8 cellular contexts compared by ENCODE assay signal in genomic region chr7:151168022-151168786, GRCh38. TPM values are rescaled to one million over a fixed set of nuclear protein-coding genes. Genes with fewer than 3 reads are reported as not detected.
A peak's percentile ranks its signal among the peaks of the same experiment; 100 is the strongest.
DNase-seq lines count a peak whose midpoint lies in the region; ATAC-seq and TF ChIP-seq lines count a peak whose summit lies in the region.

No MANE protein-coding gene starts in this region.

- peak; percentile 74 for TF ChIP-seq CTCF in SK-N-SH (IDR thresholded peaks at IDR 0.05)

- 4% methylated on average over 21 of the region's 51 CpGs for WGBS in SK-N-SH (ENCODE audit: low lambda C conversion rate)

- H3K27ac Mint-ChIP-seq in activated naive CD8-positive, alpha-beta T cell treated with anti-CD3 and anti-CD28 coated beads, Interleukin-2, amount 50 U/mL, for 24 hours = no peak overlapping the region

- H3K27ac ChIP-seq in SK-N-SH (ENCODE audit: low read depth in 2 of 2, low read length in 1 of 2) = no peak overlapping the region

- peak overlapping the region; percentile 51; the same call in 1 of the 2 replicates for H2AFZ ChIP-seq in SK-N-SH (ENCODE audit: low read depth)

- no peaks in the 10 kb centered on the region for H4K20me1 ChIP-seq in SK-N-SH (ENCODE audit: insufficient read depth)

- in situ Hi-C loops in Caki2 (cut with HindIII; ENCODE audit: low pct_unique_long_range_greater_than_20kb, low sequenced_read_pairs) = no loop called here

- no peak for TF ChIP-seq EP300 in SK-N-SH (IDR thresholded peaks at IDR 0.05; ENCODE audit: borderline replicate concordance in 1 of 2, low read depth in 1 of 2, low read length in 1 of 2)

- H3K4me2 ChIP-seq in SK-N-SH = peak overlapping the region; percentile 78

- H3K9me2 ChIP-seq in SK-N-SH = no peaks in the 10 kb centered on the region

- peaks cover 54% of the 10 kb centered on the region for H3K27me3 Mint-ChIP-seq in activated naive CD8-positive, alpha-beta T cell treated with anti-CD3 and anti-CD28 coated beads, Interleukin-2, amount 50 U/mL, for 24 hours

- H3K4me1 Mint-ChIP-seq in activated naive CD8-positive, alpha-beta T cell treated with anti-CD3 and anti-CD28 coated beads, Interleukin-2, amount 50 U/mL, for 24 hours = peaks cover 7% of the 10 kb centered on the region

- H3K4me1 ChIP-seq in SK-N-SH (ENCODE audit: control insufficient read depth in 1 of 2, insufficient read depth in 2 of 2, low read depth in 1 of 2, low read length in 1 of 2) = peaks cover 0 to 9% of the 10 kb centered on the region in 2 experiments; a peak in 1 of 4 replicates

- POLR2A ChIA-PET in SK-N-SH (lab: Yijun Ruan, JAX) = no interaction called here

- no peaks in the 10 kb centered on the region for H3K9me3 Mint-ChIP-seq in activated naive CD8-positive, alpha-beta T cell treated with anti-CD3 and anti-CD28 coated beads, Interleukin-2, amount 50 U/mL, for 24 hours

- CTCF ChIA-PET in SK-N-SH (lab: Yijun Ruan, JAX) = interaction anchor here (0.6 to 15.5 kb wide), 42 partner anchors 11 to 1491 kb away, joined by 3 to 243 read pairs (median 4); partner anchors contain the start of genes ABCF2, ATG9B, CHPF2 and TMUB1

- peak; percentile 51 for DNase-seq in Caki2 (ENCODE audit: low read depth)
- DNase-seq in SK-N-SH = peak; percentile 91
- DNase-seq in activated naive CD8-positive, alpha-beta T cell treated with anti-CD3 and anti-CD28 coated beads, Interleukin-2, amount 50 U/mL, for 24 hours = peak; percentile 77
- DNase-seq in iPS-NIHi11 (ENCODE audit: low spot score) = peak; percentile 90
- DNase-seq in stimulated activated CD4-positive, alpha-beta T cell treated with anti-CD3 and anti-CD28 coated beads, Interleukin-2, amount 100 ng/mL, for 4 hours (ENCODE audit: low read depth) = peak; percentile 29
- no peak for DNase-seq in epidermal melanocyte (ENCODE audit: insufficient read length, low spot score)
- DNase-seq in midbrain (lab: John Stamatoyannopoulos, UW) = no peak

- peak overlapping the region; percentile 41 to 46; a peak in 3 of 4 replicates for H3K4me3 ChIP-seq in SK-N-SH (ENCODE audit: low read depth in 2 of 2, low read length in 1 of 2)

- H3K36me3 Mint-ChIP-seq in activated naive CD8-positive, alpha-beta T cell treated with anti-CD3 and anti-CD28 coated beads, Interleukin-2, amount 50 U/mL, for 24 hours (ENCODE audit: low read depth) = no peaks in the 10 kb centered on the region

- peak overlapping the region; percentile 68 for H3K4me3 Mint-ChIP-seq in activated naive CD8-positive, alpha-beta T cell treated with anti-CD3 and anti-CD28 coated beads, Interleukin-2, amount 50 U/mL, for 24 hours

- TF ChIP-seq RAD21 in SK-N-SH (IDR thresholded peaks at IDR 0.05; ENCODE audit: low read length) = no peak

- H3K79me2 ChIP-seq in SK-N-SH (ENCODE audit: insufficient read depth) = no peaks in the 10 kb centered on the region

- no peaks in the 10 kb centered on the region for H3K36me3 ChIP-seq in SK-N-SH (replicated peaks in 1 of 2; ENCODE audit: control insufficient read depth in 1 of 2, insufficient read depth in 2 of 2, low read length in 1 of 2)

- H3K9me3 ChIP-seq in SK-N-SH = no peaks in the 10 kb centered on the region

- ATAC-seq in HG02642 (IDR thresholded peaks at IDR 0.05; ENCODE audit: poor library complexity, unreplicated experiment) = peak; percentile 59
- ATAC-seq in activated naive CD8-positive, alpha-beta T cell treated with anti-CD3 and anti-CD28 coated beads, Interleukin-2, amount 50 U/mL, for 24 hours = peak; percentile 82

- peaks cover 84% of the 10 kb centered on the region for H3K27me3 ChIP-seq in SK-N-SH (ENCODE audit: insufficient read depth)

- H3F3A ChIP-seq in SK-N-SH (replicated peaks; ENCODE audit: insufficient read depth) = no peaks in the 10 kb centered on the region

- H3K9ac ChIP-seq in SK-N-SH = no peak overlapping the region

TF ChIP-seq in SK-N-SH, 30 proteins besides CTCF, POLR2A, EP300 and RAD21:
- TF ChIP-seq MAX (IDR thresholded peaks at IDR 0.05; ENCODE audit: low read depth) (no peak), USF2 (IDR thresholded peaks at IDR 0.05; ENCODE audit: borderline replicate concordance, low read depth, low read length) (no peak), EZH2phosphoT487 (IDR thresholded peaks at IDR 0.05; ENCODE audit: borderline replicate concordance, low read depth) (0 out of 2 replicates have a peak, but pooled peaks have one; percentile 82), FOXJ3 (CRISPR knock-in tag; IDR thresholded peaks at IDR 0.05) (no peak), SIN3A (IDR thresholded peaks at IDR 0.05; ENCODE audit: borderline replicate concordance, low read depth, low read length) (no peak), POLR2AphosphoS5 (IDR thresholded peaks at IDR 0.05; ENCODE audit: low read depth, low read length) (no peak), TCF12 (IDR thresholded peaks at IDR 0.05) (no peak), IRF3 (IDR thresholded peaks at IDR 0.05; ENCODE audit: low read depth, low read length) (no peak)

RNA-seq across cellular contexts. Expression of gene GBX1, which starts 0.7 kb away (rescaled TPM):
- total RNA-seq in Caki2 (2014; rRNA removed; shearing (Covaris generic); ENCODE audit: low replicate concordance) = not detected in 2 replicates
- not detected in 2 replicates for polyA plus RNA-seq in SK-N-SH (2012; rRNA removed)
- not detected in 2 replicates for polyA plus RNA-seq in SK-N-SH (2012; cell fraction: cytosol; rRNA removed)
- not detected in 2 replicates for polyA plus RNA-seq in SK-N-SH (2012; cell fraction: nucleus; rRNA removed)

RNA-seq across cellular contexts. Expression of gene ASB10, which starts 18.8 kb away (rescaled TPM):
- not detected in 2 replicates for total RNA-seq in Caki2 (2014; rRNA removed; shearing (Covaris generic); ENCODE audit: low replicate concordance)
- not detected in 2 replicates for polyA plus RNA-seq in SK-N-SH (2012; rRNA removed)
- polyA plus RNA-seq in SK-N-SH (2012; cell fraction: cytosol; rRNA removed) = not detected in 2 replicates
- polyA plus RNA-seq in SK-N-SH (2012; cell fraction: nucleus; rRNA removed) = not detected in 2 replicates

RNA-seq across cellular contexts. Expression of gene H2BK1, which starts 42.1 kb away (rescaled TPM):
- not detected in 2 replicates for total RNA-seq in Caki2 (2014; rRNA removed; shearing (Covaris generic); ENCODE audit: low replicate concordance)
- not detected in 2 replicates for polyA plus RNA-seq in SK-N-SH (2012; rRNA removed)
- polyA plus RNA-seq in SK-N-SH (2012; cell fraction: cytosol; rRNA removed) = not detected in 2 replicates
- polyA plus RNA-seq in SK-N-SH (2012; cell fraction: nucleus; rRNA removed) = 0.73 TPM in 1 of 2 replicates, not detected in the other

RNA-seq across cellular contexts. Expression of gene ABCF2, which starts 58.8 kb away (rescaled TPM):
- 36.8 and 47.9 TPM in 2 replicates for total RNA-seq in Caki2 (2014; rRNA removed; shearing (Covaris generic); ENCODE audit: low replicate concordance)
- 75.4 and 102 TPM in 2 replicates for polyA plus RNA-seq in SK-N-SH (2012; rRNA removed)
- 49.9 and 79.5 TPM in 2 replicates for polyA plus RNA-seq in SK-N-SH (2012; cell fraction: cytosol; rRNA removed)
- polyA plus RNA-seq in SK-N-SH (2012; cell fraction: nucleus; rRNA removed) = 69.6 and 89.1 TPM in 2 replicates

Comparison
In these comparisons a context has a peak if more than half of its experiments do, and no peak if none do; other contexts are left out.
1. DNase-seq: peak in Caki2 (single experiment), SK-N-SH (single experiment), activated naive CD8-positive, alpha-beta T cell treated with anti-CD3 and anti-CD28 coated beads, Interleukin-2, amount 50 U/mL, for 24 hours (single experiment), iPS-NIHi11 (single experiment) and stimulated activated CD4-positive, alpha-beta T cell treated with anti-CD3 and anti-CD28 coated beads, Interleukin-2, amount 100 ng/mL, for 4 hours (single experiment); none in epidermal melanocyte (single experiment) and midbrain (single experiment).